ENCODE assay signal across 26 cellular contexts in the genomic region with DNA sequence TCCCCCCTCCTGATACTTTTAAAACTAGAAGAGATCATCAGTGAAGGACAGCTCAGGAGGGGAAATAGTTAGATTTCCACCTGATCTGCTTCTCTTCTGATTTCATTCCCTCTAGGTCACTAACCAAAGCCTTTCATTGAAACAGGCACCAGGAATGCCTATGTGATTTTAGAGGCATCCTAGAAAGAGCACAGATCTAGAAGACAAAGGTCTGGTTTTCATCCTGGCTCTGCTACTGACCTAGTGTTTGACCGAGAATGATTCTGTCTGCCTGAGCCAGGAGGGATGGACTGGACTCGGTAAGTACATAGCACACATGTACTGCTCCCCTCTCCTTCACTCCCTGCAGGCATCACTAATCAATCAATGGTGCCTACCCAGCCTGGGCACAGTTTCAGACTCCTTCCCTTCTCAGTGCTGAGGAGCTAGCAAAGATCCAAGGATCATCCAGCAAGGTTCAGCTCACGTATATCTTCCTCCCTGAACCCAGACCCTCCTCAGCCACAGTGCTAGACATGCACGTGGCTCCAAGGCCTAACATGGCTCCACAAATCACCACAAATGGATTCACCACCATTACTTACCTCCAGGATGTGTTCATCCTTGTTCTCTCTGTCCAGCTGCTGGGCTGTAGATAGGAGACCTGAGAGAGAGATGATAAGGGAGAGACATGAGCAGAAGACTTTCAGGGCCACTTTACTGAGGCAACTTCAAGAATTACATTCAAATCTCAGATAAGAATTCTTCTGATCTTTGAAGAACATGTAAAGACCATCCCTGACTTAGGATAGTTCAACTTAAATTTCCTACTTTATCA. TPM values are rescaled to one million over a fixed set of nuclear protein-coding genes. Genes with fewer than 3 reads are reported as not detected.
"Had no signal": no experiment of that assay in that cellular context is flagged by ENCODE, and none has a peak within 500 bp of the region (broad histone marks: within the 10 kb centered on the region; RNA-seq: fewer than 3 reads in every experiment).

No MANE protein-coding gene starts in this region.

- ATAC-seq: activated CD8-positive, alpha-beta T cell treated with anti-CD3 and anti-CD28 coated beads, Interleukin-2, amount 10 ng/mL, durations not matched to agents 7 days and 5 days; right cardiac atrium had no signal

- DNase-seq: activated CD4-positive, alpha-beta T cell treated with anti-CD3 and anti-CD28 coated beads for 1 hour; activated CD4-positive, alpha-beta T cell treated with anti-CD3 and anti-CD28 coated beads, Interleukin-2, amount 50 U/mL, for 1 hour; activated CD8-positive, alpha-beta T cell treated with anti-CD3 and anti-CD28 coated beads, Interleukin-2, amount 10 ng/mL, durations not matched to agents 7 days and 5 days; activated gamma-delta T cell; activated naive CD4-positive, alpha-beta T cell treated with anti-CD3 and anti-CD28 coated beads, Interleukin-2, amount 50 U/mL, for 16 hours; brain microvascular endothelial cell; central memory CD4-positive, alpha-beta T cell; effector memory CD4-positive, alpha-beta T cell; left ventricle myocardium inferior; mammary epithelial cell; right cardiac atrium; stimulated activated CD4-positive, alpha-beta T cell treated with anti-CD3 and anti-CD28 coated beads, Interleukin-12 subunit alpha, Interleukin-12 subunit beta, amount 100 ng/mL, for 4 hours; stimulated activated CD4-positive, alpha-beta T cell treated with anti-CD3 and anti-CD28 coated beads, Interleukin-4, amount 100 ng/mL, for 4 hours; tibial artery had no signal

- H3K4me3 ChIP-seq: ascending aorta, esophagus muscularis mucosa, left ventricle myocardium inferior, tibial artery had no signal

- H3K4me1 ChIP-seq: ascending aorta, esophagus muscularis mucosa, left ventricle myocardium inferior, parathyroid adenoma, tibial artery had no signal

- H3K36me3 ChIP-seq: ascending aorta, brain microvascular endothelial cell, esophagus muscularis mucosa, left ventricle myocardium inferior, tibial artery had no signal

- H3K27ac ChIP-seq: ascending aorta, brain microvascular endothelial cell, esophagus muscularis mucosa, left ventricle myocardium inferior, parathyroid adenoma, tibial artery, VCaP had no signal

- H3K27ac Mint-ChIP-seq: activated CD8-positive, alpha-beta T cell treated with anti-CD3 and anti-CD28 coated beads, Interleukin-2, amount 10 ng/mL, durations not matched to agents 7 days and 5 days; activated T-helper 1 cell treated with anti-CD3 and anti-CD28 coated beads, Interleukin-12 subunit alpha, Interleukin-12 subunit beta, Interleukin-2, Interleukin-4 antibody, amounts not matched to agents 30 ng/mL and 10 ng/mL and 1 ng/mL, durations not matched to agents 14 hours and 24 hours and 36 hours; nephron; T-helper 2 cell treated with Interferon-gamma antibody and Interleukin-4, amounts not matched to agents 5 μg/mL and 100 μg/mL, for 36 hours had no signal

- H2AFZ ChIP-seq: parathyroid adenoma had no signal

- H3K27me3 Mint-ChIP-seq: stimulated activated naive CD8-positive, alpha-beta T cell treated with anti-CD3 and anti-CD28 coated beads, Interleukin-15, Interleukin-2, amounts not matched to agents 100 ng/mL and 50 ng/mL, for 24 hours had no signal

- FAIRE-seq: colon, endothelial cell of umbilical vein, frontal cortex had no signal

- H3K27me3 ChIP-seq: ascending aorta, brain microvascular endothelial cell, esophagus muscularis mucosa, tibial artery had no signal

- H3K79me2 ChIP-seq: parathyroid adenoma had no signal

- H3K9me3 ChIP-seq: ascending aorta, esophagus muscularis mucosa, left ventricle myocardium inferior, tibial artery had no signal

- H3K9ac ChIP-seq: parathyroid adenoma had no signal

- H3K4me3 Mint-ChIP-seq: activated CD8-positive, alpha-beta T cell treated with anti-CD3 and anti-CD28 coated beads, Interleukin-2, amount 10 ng/mL, durations not matched to agents 7 days and 5 days; activated T-helper 1 cell treated with anti-CD3 and anti-CD28 coated beads, Interleukin-12 subunit alpha, Interleukin-12 subunit beta, Interleukin-2, Interleukin-4 antibody, amounts not matched to agents 30 ng/mL and 10 ng/mL and 1 ng/mL, durations not matched to agents 14 hours and 24 hours and 36 hours; nephron; stimulated activated naive CD8-positive, alpha-beta T cell treated with anti-CD3 and anti-CD28 coated beads, Interleukin-15, Interleukin-2, amounts not matched to agents 100 ng/mL and 50 ng/mL, for 24 hours; T-helper 2 cell treated with Interferon-gamma antibody and Interleukin-4, amounts not matched to agents 5 μg/mL and 100 μg/mL, for 36 hours had no signal

- H3K9me3 Mint-ChIP-seq: activated T-helper 1 cell treated with anti-CD3 and anti-CD28 coated beads, Interleukin-12 subunit alpha, Interleukin-12 subunit beta, Interleukin-2, Interleukin-4 antibody, amounts not matched to agents 30 ng/mL and 10 ng/mL and 1 ng/mL, durations not matched to agents 14 hours and 24 hours and 36 hours; nephron; stimulated activated naive CD8-positive, alpha-beta T cell treated with anti-CD3 and anti-CD28 coated beads, Interleukin-15, Interleukin-2, amounts not matched to agents 100 ng/mL and 50 ng/mL, for 24 hours; T-helper 2 cell treated with Interferon-gamma antibody and Interleukin-4, amounts not matched to agents 5 μg/mL and 100 μg/mL, for 36 hours had no signal

- H3K4me1 Mint-ChIP-seq: nephron had no signal

RNA-seq across cellular contexts. Expression of gene FAT2, which starts 35.2 kb away (rescaled TPM):
- total RNA-seq: activated CD8-positive, alpha-beta T cell treated with anti-CD3 and anti-CD28 coated beads, Interleukin-2, amount 10 ng/mL, durations not matched to agents 7 days and 5 days; activated T-helper 1 cell treated with anti-CD3 and anti-CD28 coated beads, Interleukin-12 subunit alpha, Interleukin-12 subunit beta, Interleukin-2, Interleukin-4 antibody, amounts not matched to agents 30 ng/mL and 10 ng/mL and 1 ng/mL, durations not matched to agents 14 hours and 24 hours and 36 hours; ascending aorta; dermis microvascular lymphatic vessel endothelial cell; endothelial cell of umbilical vein; esophagus muscularis mucosa; left ventricle myocardium inferior had no signal
- polyA plus RNA-seq: endothelial cell of umbilical vein had no signal
